8 cellular contexts compared by ENCODE assay signal in the genomic region with DNA sequence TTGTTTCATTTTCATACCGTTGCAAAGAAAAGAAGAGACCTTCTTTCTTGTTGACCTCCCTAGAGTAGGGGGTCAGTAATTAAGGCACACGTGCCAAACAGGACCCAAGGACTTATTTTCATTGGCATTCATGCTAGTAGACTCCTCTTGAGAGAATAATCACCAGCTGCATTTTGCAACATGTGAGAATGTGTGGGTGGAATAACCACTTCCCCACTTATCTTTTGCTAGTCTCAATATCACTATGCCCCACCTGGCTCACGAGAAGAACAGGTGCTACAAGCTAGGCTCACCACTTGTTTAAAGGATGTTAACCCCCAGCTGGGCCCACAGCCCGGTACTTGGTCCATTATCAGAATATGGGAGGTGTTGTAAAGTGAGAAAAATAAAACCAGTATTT.
DNase-seq lines count a peak whose midpoint lies in the region; ATAC-seq, FAIRE-seq and TF ChIP-seq lines count a peak whose summit lies in the region.

No MANE protein-coding gene starts in this region.

- H3K27me3 ChIP-seq in IMR-90 (ENCODE audit: control insufficient read depth, insufficient read depth, low read length) (no peaks in the 10 kb centered on the region), K562 (ENCODE audit: control insufficient read depth in 2 of 2, insufficient read depth in 2 of 2, low read length in 2 of 2) (no peaks in the 10 kb centered on the region), H9 (ENCODE audit: insufficient read depth, low read length) (no peaks in the 10 kb centered on the region)

- no peak for TF ChIP-seq RAD21 in IMR-90 (IDR thresholded peaks at IDR 0.05; ENCODE audit: low read length)
- no peak for TF ChIP-seq RAD21 in K562 (CRISPR knock-in tag; conservative IDR thresholded peaks at IDR 0.05 in 1 of 2, IDR thresholded peaks at IDR 0.05 in 1 of 2)

- no peak overlapping the region; the same call in 2 of the 3 replicates for H2BK15ac ChIP-seq in IMR-90 (ENCODE audit: low read depth, low read length)
- no peak overlapping the region for H2BK15ac ChIP-seq in H9 (ENCODE audit: low read depth, low read length)

- H2AFZ ChIP-seq in IMR-90 (replicated peaks; ENCODE audit: low read length, poor library complexity) (no peak overlapping the region), K562 (ENCODE audit: low read depth, low read length) (no peak overlapping the region), H9 (ENCODE audit: low read length) (no peak overlapping the region)

- no peak overlapping the region for H2BK12ac ChIP-seq in H9 (ENCODE audit: insufficient read length, low read depth, low read length)

- H3K4ac ChIP-seq in IMR-90 (ENCODE audit: low read depth, low read length) (no peak overlapping the region), H9 (ENCODE audit: low read depth, low read length) (no peak overlapping the region)

- H2BK20ac ChIP-seq in IMR-90 (ENCODE audit: low read depth, low read length) (no peak overlapping the region), H9 (ENCODE audit: low read depth, low read length, poor library complexity, severe bottlenecking) (no peak overlapping the region)

- H2AK5ac ChIP-seq in IMR-90 (ENCODE audit: low read depth, low read length) (no peak overlapping the region), H9 (ENCODE audit: insufficient read length, low read length) (no peak overlapping the region)

- no peak overlapping the region for H3K14ac ChIP-seq in IMR-90 (replicated peaks; ENCODE audit: low read depth, low read length)
- H3K14ac ChIP-seq in H9 (ENCODE audit: insufficient read depth, low read length): no peak overlapping the region

- TF ChIP-seq POLR2A in IMR-90 (IDR thresholded peaks at IDR 0.05; ENCODE audit: low read depth, low read length): no peak
- TF ChIP-seq POLR2A in K562 (conservative IDR thresholded peaks at IDR 0.05): no peak

- H3K4me1 ChIP-seq in IMR-90 (ENCODE audit: control insufficient read depth, insufficient read depth, low read length): no peaks in the 10 kb centered on the region
- H3K4me1 ChIP-seq in K562 (replicated peaks in 1 of 2; ENCODE audit: control insufficient read depth in 2 of 2, insufficient read depth in 2 of 2, low read length in 2 of 2): no peaks in the 10 kb centered on the region; a peak in 1 of 5 replicates
- no peaks in the 10 kb centered on the region; the same call in 1 of the 2 replicates for H3K4me1 ChIP-seq in H9 (ENCODE audit: insufficient read depth, low read length)

- POLR2A ChIA-PET in IMR-90 (lab: Charles Lee; ENCODE audit: unreplicated experiment) (no interaction called here), K562 (lab: Yijun Ruan, JAX) (no interaction called here)

- H4K91ac ChIP-seq in IMR-90 (ENCODE audit: insufficient read depth, low read depth, low read length) (no peak overlapping the region), H9 (ENCODE audit: insufficient read length, low read depth, low read length) (no peak overlapping the region)

- no peaks in the 10 kb centered on the region for H3K36me3 Mint-ChIP-seq in H9 (ENCODE audit: insufficient read depth in 1 of 3, low read depth in 3 of 3)

- peaks cover 9% of the 10 kb centered on the region in 2 experiments for H3K4me1 Mint-ChIP-seq in H9

- H3K9me1 ChIP-seq in IMR-90 (ENCODE audit: insufficient read depth, low read length): no peaks in the 10 kb centered on the region
- no peaks in the 10 kb centered on the region for H3K9me1 ChIP-seq in K562 (ENCODE audit: control insufficient read depth, insufficient read depth, low read length)

- in situ Hi-C loops in GM13977 (cut with MboI; ENCODE audit: low pct_unique_long_range_greater_than_20kb, low sequenced_read_pairs, unreplicated experiment): no loop called here
- in situ Hi-C loops in IMR-90 (cut with MboI; ENCODE audit: low sequenced_read_pairs): no loop called here
- in situ Hi-C loops in K562 (cut with MboI): no loop called here

- TF ChIP-seq CTCF in GM13977 (IDR thresholded peaks at IDR 0.05; ENCODE audit: extremely low read depth, insufficient read depth, missing control alignments): no peak
- no peak for TF ChIP-seq CTCF in IMR-90 (conservative IDR thresholded peaks at IDR 0.05; ENCODE audit: low read depth, low read length)
- no peak for TF ChIP-seq CTCF in K562 (IDR thresholded peaks at IDR 0.05 in 2 of 3, conservative IDR thresholded peaks at IDR 0.05 in 1 of 3; ENCODE audit: insufficient read depth in 2 of 3, low read depth in 1 of 3, low read length in 3 of 3)
- TF ChIP-seq CTCF in H9 (conservative IDR thresholded peaks at IDR 0.05): no peak

- H4K20me1 ChIP-seq in IMR-90 (ENCODE audit: insufficient read depth, low read length): no peaks in the 10 kb centered on the region
- no peaks in the 10 kb centered on the region for H4K20me1 ChIP-seq in K562 (replicated peaks; ENCODE audit: control insufficient read depth, insufficient read depth, low read length)
- H4K20me1 ChIP-seq in H9 (ENCODE audit: control insufficient read depth, insufficient read depth, insufficient read length): no peaks in the 10 kb centered on the region

- no peaks in the 10 kb centered on the region for H3K79me1 ChIP-seq in IMR-90 (ENCODE audit: low read depth in 1 of 2, low read length in 2 of 2)
- H3K79me1 ChIP-seq in H9 (ENCODE audit: insufficient read depth, low read depth, low read length, poor library complexity, severe bottlenecking): no peaks in the 10 kb centered on the region

- H3T11ph ChIP-seq in H9 (ENCODE audit: low read length): no peak overlapping the region

- DNase-seq in GM13977 (ENCODE audit: low spot score): peak; percentile 28
- DNase-seq in IMR-90: peak; percentile 16
- DNase-seq in K562 (ENCODE audit: extremely low read depth in 1 of 4, low spot score in 3 of 4): peak in 2 of 4 experiments; percentile 11 to 43
- no peak for DNase-seq in central memory CD4-positive, alpha-beta T cell
- no peak for DNase-seq in H9
- no peak for DNase-seq in activated naive CD4-positive, alpha-beta T cell treated with Interleukin-2 at 50 U/mL for 16 hours
- no peak for DNase-seq in HCEC 1CT

- H2BK120ac ChIP-seq in IMR-90 (ENCODE audit: low read depth, low read length) (no peak overlapping the region), H9 (ENCODE audit: low read depth, low read length, poor library complexity, severe bottlenecking) (no peak overlapping the region)

- H3K36me3 ChIP-seq in IMR-90 (ENCODE audit: control insufficient read depth, insufficient read depth, low read length) (no peaks in the 10 kb centered on the region), K562 (ENCODE audit: control insufficient read depth, insufficient read depth, low read length) (no peaks in the 10 kb centered on the region)

- H2AK9ac ChIP-seq in IMR-90 (replicated peaks; ENCODE audit: low read depth, low read length, poor library complexity): no peak overlapping the region

- CTCF ChIA-PET in IMR-90 (lab: Yijun Ruan, JAX) (interaction anchor here (0.5 kb wide), 1 partner anchor 646 kb away, joined by 7 read pairs; no protein-coding TSS in a partner anchor), K562 (lab: Yijun Ruan, JAX; ENCODE audit: low intra/inter-chr PET ratio) (no interaction called here)

- H4K5ac ChIP-seq in IMR-90 (ENCODE audit: low read depth, low read length) (no peak overlapping the region), H9 (ENCODE audit: insufficient read length, low read depth, low read length) (no peak overlapping the region)

- H3K18ac ChIP-seq in IMR-90 (ENCODE audit: low read depth, low read length) (no peak overlapping the region), H9 (ENCODE audit: insufficient read length, low read depth, low read length) (no peak overlapping the region)

- no peaks in the 10 kb centered on the region for H3K9me3 ChIP-seq in IMR-90 (ENCODE audit: control insufficient read depth, insufficient read depth, low read length)
- H3K9me3 ChIP-seq in K562 (replicated peaks; ENCODE audit: control insufficient read depth, insufficient read depth, low read depth, low read length): no peaks in the 10 kb centered on the region
- H3K9me3 ChIP-seq in H9 (ENCODE audit: control insufficient read depth, low read depth, low read length): no peaks in the 10 kb centered on the region

- no peak overlapping the region for H4K8ac ChIP-seq in IMR-90 (ENCODE audit: low read depth in 2 of 2, low read length in 2 of 2)
- no peak overlapping the region for H4K8ac ChIP-seq in H9 (replicated peaks; ENCODE audit: insufficient read length, low read depth, low read length)

- no peak overlapping the region for H3K9ac ChIP-seq in IMR-90 (ENCODE audit: low read depth, low read length)
- H3K9ac ChIP-seq in K562 (ENCODE audit: insufficient read depth in 1 of 2, low read depth in 2 of 2, low read length in 2 of 2): no peak overlapping the region
- H3K9ac ChIP-seq in H9 (ENCODE audit: extremely low read depth, insufficient read length, low read length): no peak overlapping the region

- dilution Hi-C loops in IMR-90 (cut with HindIII; ENCODE audit: low sequenced_read_pairs, unreplicated experiment): no loop called here

- no peak for TF ChIP-seq EP300 in K562 (IDR thresholded peaks at IDR 0.05; ENCODE audit: low read length)

- no peaks in the 10 kb centered on the region for H3K9me3 Mint-ChIP-seq in H9

- no peaks in the 10 kb centered on the region for H3K27me3 Mint-ChIP-seq in H9 (ENCODE audit: low read depth)

- peak; percentile 87 for ATAC-seq in GM21515 (IDR thresholded peaks at IDR 0.05; ENCODE audit: unreplicated experiment)
- ATAC-seq in IMR-90 (ENCODE audit: low read depth): no peak
- ATAC-seq in K562: no peak

- H3K23ac ChIP-seq in IMR-90 (ENCODE audit: low read depth, low read length) (no peak overlapping the region), H9 (ENCODE audit: insufficient read length, low read depth, low read length) (no peak overlapping the region)

- H3K56ac ChIP-seq in IMR-90 (ENCODE audit: extremely low read depth, insufficient read depth, low read length): no peak overlapping the region
- H3K56ac ChIP-seq in H9 (ENCODE audit: insufficient read length, low read depth, low read length): no peak overlapping the region

- H3K27ac ChIP-seq in IMR-90 (ENCODE audit: insufficient read depth, low read length): no peak overlapping the region
- no peak overlapping the region for H3K27ac ChIP-seq in K562 (ENCODE audit: extremely low read depth, low read depth, low read length)
- no peak overlapping the region for H3K27ac ChIP-seq in H9 (ENCODE audit: insufficient read length, low read depth, low read length)

- H3K79me2 ChIP-seq in K562 (ENCODE audit: control insufficient read depth, insufficient read depth, low read length) (no peaks in the 10 kb centered on the region), H9 (ENCODE audit: insufficient read depth, low read length) (no peaks in the 10 kb centered on the region)

- intact Hi-C loops in IMR-90 (cut with micrococcal nuclease): no loop called here
- intact Hi-C loops in K562 (cut with micrococcal nuclease): no loop called here

- H3K4me3 Mint-ChIP-seq in H9: no peak overlapping the region

- no CpG with 5 or more reads among the region's 4 CpGs for WGBS in IMR-90 (ENCODE audit: extremely low coverage in 2 of 2, insufficient read length in 1 of 2), 2 experiments
- 2% methylated on average over 4 of the region's 4 CpGs for WGBS in K562 (ENCODE audit: insufficient coverage, low coverage, missing lambda C conversion rate)
- no CpG with 5 or more reads among the region's 4 CpGs for WGBS in H9 (ENCODE audit: extremely low coverage, insufficient read length, low lambda C conversion rate)

- no peak overlapping the region for H3K27ac Mint-ChIP-seq in H9

- H3K4me2 ChIP-seq in IMR-90 (ENCODE audit: low read depth, low read length) (no peak overlapping the region), K562 (ENCODE audit: insufficient read depth, low read length) (no peak overlapping the region), H9 (ENCODE audit: insufficient read depth, insufficient read length, low read length) (no peak overlapping the region)

- no peak for FAIRE-seq in K562 (lab: Jason Lieb, UNC)

- no peaks in the 10 kb centered on the region for H3K23me2 ChIP-seq in H9 (ENCODE audit: insufficient read length, low read depth, low read length, poor library complexity, severe bottlenecking)

- H3K4me3 ChIP-seq in IMR-90 (ENCODE audit: insufficient read depth, low read depth, low read length) (no peak overlapping the region), K562 (no peak overlapping the region)

- H2BK5ac ChIP-seq in IMR-90 (ENCODE audit: low read depth, low read length, poor library complexity, severe bottlenecking) (no peak overlapping the region), H9 (ENCODE audit: insufficient read length, low read length) (no peak overlapping the region)

- BruUV-seq in IMR-90 (replicated peaks; lab: Mats Ljungman, UMichigan) (no TSS peak), K562 (replicated peaks; lab: Mats Ljungman, UMichigan) (no TSS peak)

Comparison
In these comparisons a context has a peak if more than half of its experiments do, and no peak if none do; other contexts are left out.
1. DNase-seq: peak in GM13977 (single experiment) and IMR-90 (single experiment); none in central memory CD4-positive, alpha-beta T cell (single experiment), H9 (single experiment), activated naive CD4-positive, alpha-beta T cell treated with Interleukin-2 at 50 U/mL for 16 hours (single experiment) and HCEC 1CT (single experiment).